10 cellular contexts compared by ENCODE assay signal in genomic region chr2:128172191-128172590, GRCh38.
DNase-seq lines count a peak whose midpoint lies in the region; ATAC-seq and TF ChIP-seq lines count a peak whose summit lies in the region.
"Had no signal": no experiment of that assay in that cellular context is flagged by ENCODE, and none has a peak within 500 bp of the region (broad histone marks: within the 10 kb centered on the region; RNA-seq: fewer than 3 reads in every experiment).

No MANE protein-coding gene starts in this region.

- peak; percentile 58 for TF ChIP-seq CTCF in PC-9 (conservative IDR thresholded peaks at IDR 0.05)
- peak; percentile 39 for TF ChIP-seq CTCF in fibroblast of pulmonary artery (IDR thresholded peaks at IDR 0.05; ENCODE audit: low read length, missing control alignments)
- TF ChIP-seq CTCF in psoas muscle (IDR thresholded peaks at IDR 0.05), result peak; percentile 30
- peak in 1 of 4 experiments; percentile 29 for TF ChIP-seq CTCF in prostate gland (IDR thresholded peaks at IDR 0.05)
- peak in 3 of 7 experiments; percentile 9 to 25 (median 16) for TF ChIP-seq CTCF in body of pancreas (IDR thresholded peaks at IDR 0.05)

- H3K4me2 ChIP-seq in PC-9, result no peak overlapping the region

- CTCF ChIA-PET in PC-9 (lab: Charles Lee), result no interaction called here

- H3K36me3 ChIP-seq in PC-9 (ENCODE audit: low read depth) (peaks cover 71% of the 10 kb centered on the region), psoas muscle (ENCODE audit: insufficient read depth in 1 of 2, low read depth in 1 of 2) (peaks cover 18 to 94% of the 10 kb centered on the region in 2 donors), prostate gland (peaks cover 4 to 5% of the 10 kb centered on the region in 2 donors), body of pancreas (replicated peaks in 1 of 2; ENCODE audit: insufficient read depth in 1 of 2, low read depth in 2 of 2) (peaks cover 22 to 31% of the 10 kb centered on the region in 2 donors)

- H3K9me2 ChIP-seq in PC-9 (ENCODE audit: insufficient read depth), result no peaks in the 10 kb centered on the region

- POLR2A ChIA-PET in PC-9 (lab: Charles Lee; ENCODE audit: unreplicated experiment), result no interaction called here

- H4K20me1 ChIP-seq in PC-9 (ENCODE audit: insufficient read depth), result no peaks in the 10 kb centered on the region; the same call in 1 of the 2 replicates

- intact Hi-C loops in PC-9 (cut with micrococcal nuclease; ENCODE audit: unreplicated experiment) (no loop called here), psoas muscle (cut with DNase I) (no loop called here), prostate gland (cut with DNase I) (loop anchor here (10.0 kb wide), 1 partner anchor 133 kb away; no protein-coding TSS in a partner anchor), body of pancreas (cut with DNase I) (no loop called here)

- WGBS in psoas muscle, 3 donors, result 85 to 90% (median 88%) methylated on average over 5 of the region's 5 CpGs
- 83% methylated on average over 5 of the region's 5 CpGs for WGBS in prostate gland
- 79% methylated on average over 5 of the region's 5 CpGs for whole genome bisulfite sequencing in body of pancreas, 2 donors

- no peaks in the 10 kb centered on the region for H3F3A ChIP-seq in PC-9 (ENCODE audit: insufficient read depth, low read depth)

- H3K27me3 ChIP-seq in PC-9 (ENCODE audit: insufficient read depth, low read depth) (no peaks in the 10 kb centered on the region), psoas muscle (ENCODE audit: insufficient read depth in 3 of 3, low read length in 2 of 3) (no peaks in the 10 kb centered on the region), prostate gland (replicated peaks; ENCODE audit: insufficient read depth) (no peaks in the 10 kb centered on the region), body of pancreas (no peaks in the 10 kb centered on the region)

- H3K27ac ChIP-seq in PC-9 (no peak overlapping the region), psoas muscle (no peak overlapping the region), prostate gland (no peak overlapping the region), body of pancreas (no peak overlapping the region)

- peak in 2 of 4 donors; percentile 42 to 57 for ATAC-seq in psoas muscle
- ATAC-seq in GM19324 (IDR thresholded peaks at IDR 0.05; ENCODE audit: low FRiP score, unreplicated experiment), result no peak
- no peak for ATAC-seq in body of pancreas

- TF ChIP-seq POLR2A in prostate gland (IDR thresholded peaks at IDR 0.05) (no peak), body of pancreas (IDR thresholded peaks at IDR 0.05) (no peak)

- H3K9me3 ChIP-seq in PC-9 (ENCODE audit: insufficient read depth, low read depth) (no peaks in the 10 kb centered on the region), psoas muscle (no peaks in the 10 kb centered on the region), prostate gland (no peaks in the 10 kb centered on the region), body of pancreas (no peaks in the 10 kb centered on the region)

- no peak overlapping the region for H3K4me3 ChIP-seq in PC-9
- no peak overlapping the region for H3K4me3 ChIP-seq in fibroblast of pulmonary artery (replicated peaks; ENCODE audit: low read depth, low read length)
- H3K4me3 ChIP-seq in psoas muscle, result no peak overlapping the region
- H3K4me3 ChIP-seq in prostate gland, result no peak overlapping the region
- H3K4me3 ChIP-seq in body of pancreas, result no peak overlapping the region

- H3K4me1 ChIP-seq in PC-9 (replicated peaks; ENCODE audit: insufficient read depth) (no peaks in the 10 kb centered on the region), psoas muscle (no peaks in the 10 kb centered on the region), prostate gland (replicated peaks) (no peaks in the 10 kb centered on the region), body of pancreas (peaks cover 3% of the 10 kb centered on the region)

- H3K79me2 ChIP-seq in PC-9 (ENCODE audit: low read depth), result no peaks in the 10 kb centered on the region

- DNase-seq in NCI-H2171 treated with DMSO at 0.1 percent for 48 hours (lab: John Stamatoyannopoulos, UW) (peak; percentile 26), NCI-H2171 (lab: John Stamatoyannopoulos, UW) (no peak), PC-9 (peak in 1 of 2 experiments; percentile 7), fibroblast of pulmonary artery (ENCODE audit: low read depth) (no peak), psoas muscle (no peak), prostate gland (ENCODE audit: low spot score) (no peak), body of pancreas (no peak)
- DNase-seq: activated CD4-positive, CD25-positive, alpha-beta regulatory T cell; NCI-H446 treated with DMSO at 0.1 percent for 48 hours had no signal

- BruUV-seq in PC-9 (replicated peaks; lab: Mats Ljungman, UMichigan), result no TSS peak

- H2AFZ ChIP-seq in PC-9, result no peak overlapping the region
